In the genomic region with DNA sequence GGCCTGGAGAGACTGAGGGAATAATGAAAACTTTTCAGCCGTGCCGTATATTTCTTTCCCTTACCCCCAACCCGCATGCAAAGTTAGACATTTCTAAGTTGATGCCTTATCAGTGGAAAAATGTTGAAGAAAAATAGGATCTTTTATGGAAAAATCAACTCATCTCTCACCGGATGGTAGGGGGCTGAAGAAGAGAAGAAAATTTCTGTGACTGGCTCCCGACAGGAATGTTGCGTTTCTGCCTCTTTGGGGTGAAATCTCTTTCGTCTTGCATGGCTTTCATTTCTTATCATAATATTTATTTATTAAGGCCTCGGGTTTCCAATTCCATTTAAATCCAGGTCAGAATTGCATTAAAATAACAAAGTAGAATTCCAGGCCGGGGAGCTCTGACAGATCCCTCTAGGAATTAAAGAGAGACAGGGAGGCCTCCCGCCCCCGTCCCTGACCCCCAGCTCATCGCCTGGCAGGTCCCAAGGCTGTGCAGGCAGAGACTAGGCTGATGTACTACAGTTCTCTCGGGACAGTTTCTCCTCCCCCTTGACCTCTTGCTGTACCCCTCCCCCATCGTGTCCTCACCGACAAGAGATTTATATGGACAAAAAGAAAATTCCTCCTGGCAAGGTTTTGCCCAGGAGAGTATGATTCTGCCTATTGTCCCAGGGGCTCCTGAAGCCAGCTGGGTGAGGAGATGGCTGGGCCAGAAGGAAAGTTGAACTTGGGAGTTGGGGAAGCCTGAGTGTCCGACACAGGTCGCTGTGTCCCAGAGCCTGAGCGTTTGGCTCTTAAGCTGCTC, we compare ENCODE assay signal across 10 cellular contexts. TPM values are rescaled to one million over a fixed set of nuclear protein-coding genes. Genes with fewer than 3 reads are reported as not detected.
DNase-seq lines count a peak whose midpoint lies in the region; ATAC-seq and TF ChIP-seq lines count a peak whose summit lies in the region.
"Had no signal": no experiment of that assay in that cellular context is flagged by ENCODE, and none has a peak within 500 bp of the region (broad histone marks: within the 10 kb centered on the region; RNA-seq: fewer than 3 reads in every experiment).

No MANE protein-coding gene starts in this region.

- WGBS in body of pancreas, 2 donors = 38% methylated on average over 18 of the region's 18 CpGs
- 18 to 31% methylated on average over 17 to 18 of the region's 18 CpGs for WGBS in testis, 2 donors

- H3K4me1 Mint-ChIP-seq in endothelial cell (ENCODE audit: unreplicated experiment) (peaks cover 50% of the 10 kb centered on the region), naive B cell (peaks cover 8 to 9% (median 9%) of the 10 kb centered on the region in 3 donors)

- no peaks in the 10 kb centered on the region for H3K36me3 ChIP-seq in cardiac muscle cell
- H3K36me3 ChIP-seq in body of pancreas (replicated peaks in 1 of 2; ENCODE audit: insufficient read depth in 1 of 2, low read depth in 2 of 2) = no peaks in the 10 kb centered on the region
- H3K36me3 ChIP-seq in A673 (ENCODE audit: insufficient read depth, low read length, poor library complexity, severe bottlenecking) = no peaks in the 10 kb centered on the region
- H3K36me3 ChIP-seq in testis (ENCODE audit: low read depth, missing control alignments) = no peaks in the 10 kb centered on the region

- H3K4me3 ChIP-seq in cardiac muscle cell (peak overlapping the region; percentile 68), body of pancreas (no peak overlapping the region), A673 (ENCODE audit: low read depth, low read length, poor library complexity, severe bottlenecking) (no peak overlapping the region), testis (peak overlapping the region in 1 of 2 donors; percentile 57)

- H3K9me3 ChIP-seq in cardiac muscle cell (ENCODE audit: low read depth) (no peaks in the 10 kb centered on the region), body of pancreas (no peaks in the 10 kb centered on the region), A673 (ENCODE audit: low read depth, low read length, poor library complexity, severe bottlenecking) (no peaks in the 10 kb centered on the region), testis (no peaks in the 10 kb centered on the region)

- H3K36me3 Mint-ChIP-seq in endothelial cell (ENCODE audit: low read depth, unreplicated experiment) (no peaks in the 10 kb centered on the region), naive B cell (no peaks in the 10 kb centered on the region)

- peak in 1 of 2 donors; percentile 64 for DNase-seq in cardiac muscle cell (ENCODE audit: low read depth in 1 of 2, low spot score in 1 of 2)
- DNase-seq in cardiac septum (ENCODE audit: low spot score) = no peak
- DNase-seq in endothelial cell (ENCODE audit: low spot score) = no peak
- DNase-seq in naive B cell = no peak
- DNase-seq in body of pancreas = no peak
- no peak for DNase-seq in RWPE1 (ENCODE audit: low spot score)
- no peak for DNase-seq in A673 (ENCODE audit: low spot score)
- DNase-seq in testis = no peak

- ATAC-seq in naive B cell (ENCODE audit: low read depth in 2 of 2) = no peak
- no peak for ATAC-seq in body of pancreas
- ATAC-seq: activated CD4-positive, CD25-positive, alpha-beta regulatory T cell treated with anti-CD3 and anti-CD28 coated beads, Interleukin-2, amount 50 U/mL, for 24 hours had no signal

- H3K4me3 Mint-ChIP-seq in endothelial cell (ENCODE audit: unreplicated experiment) = peak overlapping the region; percentile 69
- H3K4me3 Mint-ChIP-seq in naive B cell = peak overlapping the region; percentile 5 to 82 (median 58)

- H3K27me3 Mint-ChIP-seq in endothelial cell (ENCODE audit: unreplicated experiment) (peaks cover 25% of the 10 kb centered on the region), naive B cell (peaks cover 58 to 88% (median 85%) of the 10 kb centered on the region in 3 donors)

- no peaks in the 10 kb centered on the region for H3K9me3 Mint-ChIP-seq in endothelial cell (ENCODE audit: unreplicated experiment)
- no peaks in the 10 kb centered on the region for H3K9me3 Mint-ChIP-seq in naive B cell
- H3K9me3 Mint-ChIP-seq: activated naive CD4-positive, alpha-beta T cell treated with anti-CD3 and anti-CD28 coated beads, Interleukin-2, amount 50 U/mL, for 72 hours had no signal

- intact Hi-C loops in cardiac septum (cut with DNase I) = no loop called here
- intact Hi-C loops in body of pancreas (cut with DNase I) = loop anchor here (10.0 kb wide), 1 partner anchor 230 kb away; no protein-coding TSS in a partner anchor
- intact Hi-C loops in A673 (cut with micrococcal nuclease; ENCODE audit: unreplicated experiment) = no loop called here
- intact Hi-C loops in testis (cut with DNase I; ENCODE audit: low total_unique reads) = no loop called here

- no peak for TF ChIP-seq POLR2A in body of pancreas (IDR thresholded peaks at IDR 0.05)
- TF ChIP-seq POLR2A in testis (IDR thresholded peaks at IDR 0.05) = no peak

- H3K4me1 ChIP-seq in cardiac muscle cell (ENCODE audit: low read depth) (peaks cover 48% of the 10 kb centered on the region), body of pancreas (peaks cover 17% of the 10 kb centered on the region), A673 (ENCODE audit: insufficient read depth, low read length, poor library complexity, severe bottlenecking) (no peaks in the 10 kb centered on the region), testis (peaks cover 21% of the 10 kb centered on the region)

- CTCF ChIA-PET in RWPE1 (lab: Yijun Ruan, JAX) = interaction anchor here (0.9 to 1.6 kb wide), 4 partner anchors 10 to 75 kb away, joined by 3 to 10 read pairs (median 4); no protein-coding TSS in a partner anchor
- CTCF ChIA-PET in A673 (lab: Charles Lee) = interaction anchor here (1.6 kb wide), 1 partner anchor 10 kb away, joined by 5 read pairs; no protein-coding TSS in a partner anchor

- H3K27me3 ChIP-seq in cardiac muscle cell = peaks cover 14% of the 10 kb centered on the region
- H3K27me3 ChIP-seq in body of pancreas = peaks cover 0 to 24% of the 10 kb centered on the region in 2 donors
- peaks cover 34% of the 10 kb centered on the region for H3K27me3 ChIP-seq in A673 (replicated peaks; ENCODE audit: insufficient read depth, low read depth, low read length, poor library complexity)
- H3K27me3 ChIP-seq in testis = no peaks in the 10 kb centered on the region

- no peak for TF ChIP-seq CTCF in cardiac muscle cell (IDR thresholded peaks at IDR 0.05; ENCODE audit: low read depth, low read length)
- TF ChIP-seq CTCF in endothelial cell (IDR thresholded peaks at IDR 0.05; ENCODE audit: unreplicated experiment) = no peak
- TF ChIP-seq CTCF in body of pancreas (IDR thresholded peaks at IDR 0.05) = no peak
- no peak for TF ChIP-seq CTCF in RWPE1 (conservative IDR thresholded peaks at IDR 0.05; ENCODE audit: low read depth)
- no peak for TF ChIP-seq CTCF in A673 (conservative IDR thresholded peaks at IDR 0.05; ENCODE audit: low read depth, low read length)
- TF ChIP-seq CTCF in testis (IDR thresholded peaks at IDR 0.05) = no peak

- no TSS peak for BruUV-seq in A673 (replicated peaks; lab: Mats Ljungman, UMichigan)

- peak overlapping the region; percentile 92 for H3K27ac ChIP-seq in cardiac muscle cell
- no peak overlapping the region for H3K27ac ChIP-seq in body of pancreas
- no peak overlapping the region for H3K27ac ChIP-seq in RWPE1
- no peak overlapping the region for H3K27ac ChIP-seq in A673 (ENCODE audit: low read depth, low read length, poor library complexity, severe bottlenecking)
- no peak overlapping the region for H3K27ac ChIP-seq in testis

- H3K27ac Mint-ChIP-seq in endothelial cell (ENCODE audit: unreplicated experiment) (no peak overlapping the region), naive B cell (no peak overlapping the region)
- H3K27ac Mint-ChIP-seq: activated naive CD4-positive, alpha-beta T cell treated with anti-CD3 and anti-CD28 coated beads, Interleukin-2, amount 50 U/mL, for 72 hours had no signal

- POLR2A ChIA-PET in RWPE1 (lab: Yijun Ruan, JAX; ENCODE audit: low non-redundant PET) (no interaction called here), A673 (lab: Charles Lee; ENCODE audit: low non-redundant PET) (no interaction called here)

RNA-seq across cellular contexts. Expression of a gene that starts 1.3 kb away (rescaled TPM):
- total RNA-seq in cardiac muscle cell (74.9 and 78.7 TPM in 2 replicates), cardiac septum (5.2 TPM), endothelial cell (ENCODE audit: unreplicated experiment) (1.2 TPM), body of pancreas (under 1 TPM in 1 of 2 donors, not detected in 1; 0.33 TPM), A673 (2021) (0.04 TPM in 1 of 2 replicates, not detected in the other), testis (1 to 10 TPM; 1.7 to 2.0 TPM)
- polyA plus RNA-seq in cardiac muscle cell (78.2 and 81.8 TPM in 2 replicates), naive B cell (ENCODE audit: low read depth in 6 of 6) (under 1 TPM in 5 of 6 donors, not detected in 1; 0.10 to 0.43 (median 0.25) TPM), testis (ENCODE audit: insufficient read depth, low read depth, low replicate concordance) (2.2 TPM)

RNA-seq across cellular contexts. Expression of a gene that starts 44.5 kb away (rescaled TPM):
- total RNA-seq in cardiac muscle cell (26.3 and 46.2 TPM in 2 replicates), cardiac septum (39.9 TPM), endothelial cell (ENCODE audit: unreplicated experiment) (26.4 TPM), body of pancreas (10 to 100 TPM; 34.2 to 56.7 TPM), A673 (2021) (28.7 and 36.0 TPM in 2 replicates), testis (10 to 100 TPM; 81.3 to 97.3 TPM)
- polyA plus RNA-seq in cardiac muscle cell (59.6 and 67.5 TPM in 2 replicates), naive B cell (ENCODE audit: low read depth in 6 of 6) (10 to 100 TPM; 22.4 to 42.1 (median 29.8) TPM), testis (ENCODE audit: insufficient read depth, low read depth, low replicate concordance) (76.9 TPM)

Comparison
In these comparisons a context has a peak if more than half of its experiments do, and no peak if none do; other contexts are left out.
1. RNA of a gene that starts 1.3 kb away (total RNA-seq): 74.9 to 78.7 TPM in cardiac muscle cell; 5.2 TPM in cardiac septum (single experiment), 1.7 to 2.0 TPM in testis, 1.2 TPM in endothelial cell (single experiment), 0.33 TPM in body of pancreas and 0.04 TPM in A673; every median in the first group is over 10 times any median in the second.